20 cellular contexts compared by ENCODE assay signal in genomic region chr12:40988831-40989230, GRCh38.
DNase-seq lines count a peak whose midpoint lies in the region; ATAC-seq and TF ChIP-seq lines count a peak whose summit lies in the region.
"Had no signal": no experiment of that assay in that cellular context is flagged by ENCODE, and none has a peak within 500 bp of the region (broad histone marks: within the 10 kb centered on the region; RNA-seq: fewer than 3 reads in every experiment).

No MANE protein-coding gene starts in this region.

- H3K27me3 ChIP-seq in thoracic aorta (replicated peaks; ENCODE audit: insufficient read depth): no peaks in the 10 kb centered on the region
- no peaks in the 10 kb centered on the region for H3K27me3 ChIP-seq in heart left ventricle

- H3K9me3 ChIP-seq in thoracic aorta (peaks cover 3% of the 10 kb centered on the region), heart left ventricle (peaks cover 0 to 18% (median 0%) of the 10 kb centered on the region in 12 donors)

- WGBS in heart left ventricle, 4 donors: 65 to 73% (median 70%) methylated on average over 2 of the region's 2 CpGs

- DNase-seq in cerebellar cortex (ENCODE audit: low spot score) (peak; percentile 53), inferior parietal cortex (ENCODE audit: extremely low spot score) (peak; percentile 42), pons (ENCODE audit: low spot score) (peak; percentile 36), thoracic aorta (ENCODE audit: low spot score) (no peak), NCI-H1930 (lab: John Stamatoyannopoulos, UW) (no peak), heart left ventricle (no peak), NCI-H2081 (lab: John Stamatoyannopoulos, UW) (no peak), OCI-M2 (lab: John Stamatoyannopoulos, UW; ENCODE audit: unreplicated experiment) (no peak)
- DNase-seq: ACHN, AML-193, DMS79 treated with DMSO at 0.1 percent for 48 hours, NCI-H1105 treated with DMSO at 0.1 percent for 48 hours, NCI-H1694 treated with DMSO at 0.1 percent for 48 hours, NCI-H2227 treated with DMSO at 0.1 percent for 48 hours, NCI-H524, NCI-H82, PC-3, RPMI8226, SHP77 treated with DMSO at 0.1 percent for 48 hours had no signal

- H3K27ac ChIP-seq in thoracic aorta: peak overlapping the region; percentile 30 to 51
- H3K27ac ChIP-seq in heart left ventricle: peak overlapping the region in 1 of 12 donors; percentile 77

- peaks cover 0 to 14% of the 10 kb centered on the region in 2 donors for H3K4me1 ChIP-seq in thoracic aorta (ENCODE audit: control insufficient read depth in 1 of 2, low read depth in 2 of 2)
- H3K4me1 ChIP-seq in heart left ventricle: no peaks in the 10 kb centered on the region

- TF ChIP-seq CTCF in thoracic aorta (IDR thresholded peaks at IDR 0.05) (no peak), heart left ventricle (IDR thresholded peaks at IDR 0.05) (no peak)

- H3K4me3 ChIP-seq in thoracic aorta (no peak overlapping the region), heart left ventricle (no peak overlapping the region)
- H3K4me3 ChIP-seq: K562 had no signal

- ATAC-seq in thoracic aorta (ENCODE audit: insufficient number of reproducible peaks, low FRiP score, low read depth) (no peak), heart left ventricle (no peak)
- ATAC-seq: K562, PC-3 had no signal

- no peaks in the 10 kb centered on the region for H3K36me3 ChIP-seq in thoracic aorta
- H3K36me3 ChIP-seq in heart left ventricle: no peaks in the 10 kb centered on the region

- no peak for TF ChIP-seq POLR2A in heart left ventricle (IDR thresholded peaks at IDR 0.05)

- intact Hi-C loops in heart left ventricle (cut with DNase I): no loop called here

Comparison
In these comparisons a context has a peak if more than half of its experiments do, and no peak if none do; other contexts are left out.
1. DNase-seq: peak in cerebellar cortex (single experiment), inferior parietal cortex (single experiment) and pons (single experiment); none in thoracic aorta (single experiment), NCI-H1930 (0 of 2), heart left ventricle (0 of 5), NCI-H2081 (0 of 2) and OCI-M2 (single experiment).